ENCODE assay signal across 21 cellular contexts in genomic region chr7:18125536-18125935, GRCh38.
DNase-seq lines count a peak whose midpoint lies in the region; ATAC-seq and TF ChIP-seq lines count a peak whose summit lies in the region.
"Had no signal": no experiment of that assay in that cellular context is flagged by ENCODE, and none has a peak within 500 bp of the region (broad histone marks: within the 10 kb centered on the region; RNA-seq: fewer than 3 reads in every experiment).

No MANE protein-coding gene starts in this region.

- H3K4me1 ChIP-seq in adipocyte (ENCODE audit: control insufficient read depth, insufficient read depth, low read length), result no peaks in the 10 kb centered on the region
- H3K4me1 ChIP-seq: Caco-2, upper lobe of right lung had no signal

- 65 to 66% methylated on average over 3 of the region's 3 CpGs for WGBS in lower leg skin, 2 donors

- ATAC-seq in Right ventricle myocardium inferior (no peak), GM18858 (IDR thresholded peaks at IDR 0.05; ENCODE audit: unreplicated experiment) (no peak)
- ATAC-seq: effector memory CD8-positive, alpha-beta T cell; HCT116; mucosa of descending colon; upper lobe of right lung had no signal

- no peaks in the 10 kb centered on the region for H3K27me3 ChIP-seq in adipocyte (replicated peaks; ENCODE audit: control insufficient read depth, insufficient read depth, low read length)
- H3K27me3 ChIP-seq: upper lobe of right lung had no signal

- no peak overlapping the region for H3K9ac ChIP-seq in adipocyte (ENCODE audit: low read length)

- intact Hi-C loops in lower leg skin (cut with DNase I; ENCODE audit: low total_unique reads), result no loop called here
- intact Hi-C loops in Right ventricle myocardium inferior (cut with DNase I), result no loop called here

- no peak overlapping the region for H3K4me3 ChIP-seq in adipocyte (ENCODE audit: low read length)
- H3K4me3 ChIP-seq in fibroblast of pulmonary artery (replicated peaks; ENCODE audit: low read depth, low read length), result no peak overlapping the region
- H3K4me3 ChIP-seq in retinal pigment epithelial cell (ENCODE audit: low read length), result no peak overlapping the region
- H3K4me3 ChIP-seq in lower leg skin (ENCODE audit: low read depth, poor library complexity, severe bottlenecking), result no peak overlapping the region
- H3K4me3 ChIP-seq: mucosa of descending colon, SK-N-MC, upper lobe of right lung had no signal

- DNase-seq in NCI-H2171 treated with DMSO at 0.1 percent for 48 hours (lab: John Stamatoyannopoulos, UW) (peak; percentile 32), NCI-H2171 (lab: John Stamatoyannopoulos, UW) (no peak), adipocyte (ENCODE audit: low read depth) (peak; percentile 71), fibroblast of pulmonary artery (ENCODE audit: low read depth) (peak; percentile 31), retinal pigment epithelial cell (ENCODE audit: low read depth) (peak; percentile 27), lower leg skin (ENCODE audit: low spot score in 2 of 2) (no peak), Right ventricle myocardium inferior (ENCODE audit: missing footprints) (no peak)
- DNase-seq: activated CD4-positive, alpha-beta T cell treated with anti-CD3 and anti-CD28 coated beads, Interleukin-2, amount 50 U/mL, for 1 hour; activated naive CD8-positive, alpha-beta T cell treated with anti-CD3 and anti-CD28 coated beads for 36 hours; Caco-2; effector memory CD8-positive, alpha-beta T cell; KG1; mucosa of descending colon; MV-4-11; NCI-H187 treated with DMSO at 0.1 percent for 48 hours; NCI-H446 treated with DMSO at 0.1 percent for 48 hours; substantia nigra; upper lobe of right lung had no signal

- no peaks in the 10 kb centered on the region for H3K9me3 ChIP-seq in adipocyte (ENCODE audit: control insufficient read depth, low read length)
- H3K9me3 ChIP-seq: Caco-2, mucosa of descending colon, upper lobe of right lung had no signal

- TF ChIP-seq POLR2A in lower leg skin (IDR thresholded peaks at IDR 0.05), result no peak

- H3K36me3 ChIP-seq in adipocyte (ENCODE audit: control insufficient read depth, insufficient read depth, low read length, severe bottlenecking), result no peaks in the 10 kb centered on the region
- H3K36me3 ChIP-seq: upper lobe of right lung had no signal

- TF ChIP-seq CTCF in fibroblast of pulmonary artery (IDR thresholded peaks at IDR 0.05; ENCODE audit: low read length, missing control alignments), result no peak
- TF ChIP-seq CTCF in retinal pigment epithelial cell (conservative IDR thresholded peaks at IDR 0.05; ENCODE audit: low read depth, low read length), result no peak
- TF ChIP-seq CTCF in lower leg skin (IDR thresholded peaks at IDR 0.05), result no peak

Comparison
In these comparisons a context has a peak if more than half of its experiments do, and no peak if none do; other contexts are left out.
1. DNase-seq: peak in NCI-H2171 treated with DMSO at 0.1 percent for 48 hours (single experiment), adipocyte (single experiment), fibroblast of pulmonary artery (single experiment) and retinal pigment epithelial cell (single experiment); none in NCI-H2171 (single experiment), lower leg skin (0 of 2) and Right ventricle myocardium inferior (single experiment).